ENCODE assay signal across 28 cellular contexts in the genomic region with DNA sequence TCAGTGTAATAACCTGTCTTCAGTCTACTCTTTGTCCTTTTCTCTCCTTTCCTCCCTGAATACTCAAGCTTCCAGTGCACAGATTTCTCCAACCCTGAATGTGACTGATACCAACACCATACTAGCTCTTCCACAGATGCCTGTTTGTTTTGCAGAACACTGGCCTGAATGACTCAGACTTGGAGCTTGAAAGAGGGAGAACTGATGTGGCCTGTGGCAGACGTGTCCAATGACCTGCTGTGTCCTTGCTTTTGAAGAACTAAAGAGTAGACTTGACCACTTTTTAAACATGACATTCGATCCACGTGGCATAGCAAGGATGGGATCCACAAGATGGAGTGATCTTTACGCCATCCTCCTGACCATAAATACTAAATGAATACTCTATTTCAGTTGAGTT.
A peak's percentile ranks its signal among the peaks of the same experiment; 100 is the strongest.
DNase-seq lines count a peak whose midpoint lies in the region; ATAC-seq, FAIRE-seq and TF ChIP-seq lines count a peak whose summit lies in the region.
"Had no signal": no experiment of that assay in that cellular context is flagged by ENCODE, and none has a peak within 500 bp of the region (broad histone marks: within the 10 kb centered on the region; RNA-seq: fewer than 3 reads in every experiment).

No MANE protein-coding gene starts in this region.

- H3K4me1 ChIP-seq in HCT116 (ENCODE audit: control insufficient read depth in 1 of 2, insufficient read depth in 2 of 2, low read length in 2 of 2) (peaks cover 0 to 7% of the 10 kb centered on the region in 2 experiments; a peak in 1 of 4 replicates), small intestine (ENCODE audit: control insufficient read depth in 2 of 2, insufficient read depth in 1 of 2, low read depth in 1 of 2, low read length in 1 of 2) (no peaks in the 10 kb centered on the region), left ventricle myocardium inferior (peaks cover 6% of the 10 kb centered on the region)
- H3K4me1 ChIP-seq: BE2C had no signal

- TF ChIP-seq POLR2A in HCT116 (IDR thresholded peaks at IDR 0.05; ENCODE audit: borderline replicate concordance, extremely low read depth, insufficient read depth, insufficient read length): no peak

- no peak for FAIRE-seq in small intestine (lab: Jason Lieb, UNC)
- FAIRE-seq: G401.6, keratinocyte had no signal

- no peaks in the 10 kb centered on the region for H3K79me2 ChIP-seq in HCT116 (ENCODE audit: insufficient read depth, low read length)

- H3K27me3 ChIP-seq in HCT116 (ENCODE audit: insufficient read depth, low read length) (no peaks in the 10 kb centered on the region), small intestine (ENCODE audit: control insufficient read depth in 2 of 2, insufficient read depth in 2 of 2, low read length in 2 of 2) (no peaks in the 10 kb centered on the region), left ventricle myocardium inferior (ENCODE audit: low read depth) (no peaks in the 10 kb centered on the region)
- H3K27me3 ChIP-seq: ascending aorta, BE2C, dorsolateral prefrontal cortex had no signal

- DNase-seq in HCT116 (ENCODE audit: low read depth, low spot score): no peak
- DNase-seq in astrocyte of the spinal cord (ENCODE audit: low read depth, low spot score): peak; percentile 13
- no peak for DNase-seq in left lobe of liver (ENCODE audit: low spot score)
- DNase-seq in renal cortical epithelial cell (ENCODE audit: low read depth): peak; percentile 49
- no peak for DNase-seq in small intestine
- no peak for DNase-seq in NCI-H345 (lab: John Stamatoyannopoulos, UW)
- no peak for DNase-seq in left ventricle myocardium inferior
- DNase-seq in stimulated activated CD4-positive, alpha-beta T cell treated with anti-CD3 and anti-CD28 coated beads, Interleukin-4, amount 100 ng/mL, for 1 hour: no peak
- DNase-seq: ACHN; activated CD4-positive, alpha-beta T cell treated with anti-CD3 and anti-CD28 coated beads for 48 hours; activated CD8-positive, alpha-beta memory T cell treated with anti-CD3 and anti-CD28 coated beads for 24 hours; activated effector memory CD4-positive, alpha-beta T cell treated with anti-CD3 and anti-CD28 coated beads, Interleukin-2, amount 50 U/mL, for 16 hours; activated naive CD8-positive, alpha-beta T cell treated with anti-CD3 and anti-CD28 coated beads for 36 hours; activated T-cell treated with anti-CD3 and anti-CD28 coated beads, Interleukin-2, amount 50 U/mL, for 1 hour; BE2C; glutamatergic neuron; NCI-H1105; NCI-H2029; NCI-H2227 treated with DMSO at 0.1 percent for 48 hours; NCI-H774; SK-N-SH; T-helper 2 cell had no signal

- H3K27ac ChIP-seq in HCT116 (ENCODE audit: low read depth, low read length) (no peak overlapping the region), small intestine (ENCODE audit: low read depth in 1 of 2, low read length in 1 of 2) (no peak overlapping the region), left ventricle myocardium inferior (replicated peaks) (no peak overlapping the region)
- H3K27ac ChIP-seq: ascending aorta, VCaP had no signal

- ATAC-seq in HCT116 (no peak), left lobe of liver (peak; percentile 15)

- 89 to 90% (median 89%) methylated on average over 4 of the region's 4 CpGs for WGBS in small intestine, 3 donors

- no TSS peak for BruUV-seq in HCT116 (replicated peaks; lab: Mats Ljungman, UMichigan)

- intact Hi-C loops in HCT116 (cut with micrococcal nuclease): no loop called here
- intact Hi-C loops in left ventricle myocardium inferior (cut with micrococcal nuclease): no loop called here

- TF ChIP-seq CTCF in HCT116 (IDR thresholded peaks at IDR 0.05 in 2 of 3, conservative IDR thresholded peaks at IDR 0.05 in 1 of 3; ENCODE audit: borderline replicate concordance in 1 of 3, insufficient read depth in 1 of 3, low read depth in 2 of 3, low read length in 2 of 3) (no peak), astrocyte of the spinal cord (IDR thresholded peaks at IDR 0.05; ENCODE audit: low read depth, low read length) (no peak), left ventricle myocardium inferior (IDR thresholded peaks at IDR 0.05; ENCODE audit: borderline replicate concordance) (no peak)

- H3K9ac ChIP-seq in HCT116 (ENCODE audit: low read length): no peak overlapping the region
- H3K9ac ChIP-seq: SK-N-SH had no signal

- TF ChIP-seq RAD21 in HCT116 (IDR thresholded peaks at IDR 0.05; ENCODE audit: low read depth): no peak

- peak overlapping the region; percentile 28 for H3K4me2 ChIP-seq in HCT116 (ENCODE audit: low read length)
- H3K4me2 ChIP-seq: SK-N-SH had no signal

- peaks cover 0 to 3% of the 10 kb centered on the region in 2 experiments; a peak in 2 of 4 replicates for H3K9me3 ChIP-seq in HCT116 (ENCODE audit: control insufficient read depth in 1 of 2, insufficient read depth in 1 of 2, low read depth in 1 of 2, low read length in 2 of 2)
- no peaks in the 10 kb centered on the region for H3K9me3 ChIP-seq in small intestine (ENCODE audit: control insufficient read depth, low read depth)
- H3K9me3 ChIP-seq in left ventricle myocardium inferior (replicated peaks): no peaks in the 10 kb centered on the region
- H3K9me3 ChIP-seq: ascending aorta, BE2C, SK-N-SH had no signal

- POLR2A ChIA-PET in HCT116 (lab: Charles Lee): no interaction called here

- H3K36me3 ChIP-seq in HCT116 (ENCODE audit: control insufficient read depth in 1 of 2, insufficient read depth in 2 of 2, low read length in 2 of 2) (no peaks in the 10 kb centered on the region), small intestine (ENCODE audit: control insufficient read depth in 2 of 2, insufficient read depth in 2 of 2, low read length in 2 of 2) (no peaks in the 10 kb centered on the region), left ventricle myocardium inferior (no peaks in the 10 kb centered on the region)
- H3K36me3 ChIP-seq: ascending aorta, BE2C had no signal

- RAD21 ChIA-PET in HCT116 (lab: Charles Lee; ENCODE audit: low non-redundant PET in 1 of 2, low total read pairs in 2 of 2, uncharacterized antibody in 2 of 2, unreplicated experiment in 2 of 2): no interaction called here

- no peak overlapping the region for H2AFZ ChIP-seq in HCT116 (ENCODE audit: low read depth, low read length, poor library complexity, severe bottlenecking)

- CTCF ChIA-PET in HCT116 (lab: Charles Lee): no interaction called here

- in situ Hi-C loops in astrocyte of the spinal cord (cut with HindIII; ENCODE audit: low sequenced_read_pairs): no loop called here

- H3K9me2 ChIP-seq in HCT116 (ENCODE audit: insufficient read depth): no peaks in the 10 kb centered on the region
- H3K9me2 ChIP-seq: SK-N-SH had no signal

- H3K4me3 ChIP-seq in HCT116 (replicated peaks in 1 of 2; ENCODE audit: low read depth in 1 of 2, low read length in 2 of 2) (no peak overlapping the region), astrocyte of the spinal cord (ENCODE audit: low read depth, low read length) (no peak overlapping the region), small intestine (ENCODE audit: low read depth in 1 of 2, low read length in 2 of 2) (no peak overlapping the region), left ventricle myocardium inferior (no peak overlapping the region)
- H3K4me3 ChIP-seq: ascending aorta, dorsolateral prefrontal cortex, lung had no signal

- H4K20me1 ChIP-seq in HCT116 (ENCODE audit: insufficient read depth): no peaks in the 10 kb centered on the region

TF ChIP-seq in HCT116, 20 proteins besides CTCF, POLR2A, EP300 and RAD21 (continues in another document):
- TF ChIP-seq EZH2 (IDR thresholded peaks at IDR 0.05) (no peak), EGR1 (IDR thresholded peaks at IDR 0.05; ENCODE audit: low read depth) (no peak), CEBPB (IDR thresholded peaks at IDR 0.05; ENCODE audit: low read depth) (no peak), POLR2AphosphoS5 (IDR thresholded peaks at IDR 0.05; ENCODE audit: low read depth, low read length) (no peak), ELF1 (IDR thresholded peaks at IDR 0.05; ENCODE audit: borderline replicate concordance, low read depth) (no peak), ZNF274 (IDR thresholded peaks at IDR 0.05; ENCODE audit: low read depth, low read length) (no peak), EZH2phosphoT487 (IDR thresholded peaks at IDR 0.05; ENCODE audit: borderline replicate concordance) (no peak), SP1 (IDR thresholded peaks at IDR 0.05; ENCODE audit: low read depth) (no peak), YY1 (IDR thresholded peaks at IDR 0.05; ENCODE audit: extremely low read depth, insufficient replicate concordance, low read depth, low read length) (no peak), FOSL1 (IDR thresholded peaks at IDR 0.05; ENCODE audit: low read depth) (no peak)
- TF ChIP-seq, protein P1, sequence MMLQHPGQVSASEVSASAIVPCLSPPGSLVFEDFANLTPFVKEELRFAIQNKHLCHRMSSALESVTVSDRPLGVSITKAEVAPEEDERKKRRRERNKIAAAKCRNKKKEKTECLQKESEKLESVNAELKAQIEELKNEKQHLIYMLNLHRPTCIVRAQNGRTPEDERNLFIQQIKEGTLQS (IDR thresholded peaks at IDR 0.05): no peak
- TF ChIP-seq, protein P2, sequence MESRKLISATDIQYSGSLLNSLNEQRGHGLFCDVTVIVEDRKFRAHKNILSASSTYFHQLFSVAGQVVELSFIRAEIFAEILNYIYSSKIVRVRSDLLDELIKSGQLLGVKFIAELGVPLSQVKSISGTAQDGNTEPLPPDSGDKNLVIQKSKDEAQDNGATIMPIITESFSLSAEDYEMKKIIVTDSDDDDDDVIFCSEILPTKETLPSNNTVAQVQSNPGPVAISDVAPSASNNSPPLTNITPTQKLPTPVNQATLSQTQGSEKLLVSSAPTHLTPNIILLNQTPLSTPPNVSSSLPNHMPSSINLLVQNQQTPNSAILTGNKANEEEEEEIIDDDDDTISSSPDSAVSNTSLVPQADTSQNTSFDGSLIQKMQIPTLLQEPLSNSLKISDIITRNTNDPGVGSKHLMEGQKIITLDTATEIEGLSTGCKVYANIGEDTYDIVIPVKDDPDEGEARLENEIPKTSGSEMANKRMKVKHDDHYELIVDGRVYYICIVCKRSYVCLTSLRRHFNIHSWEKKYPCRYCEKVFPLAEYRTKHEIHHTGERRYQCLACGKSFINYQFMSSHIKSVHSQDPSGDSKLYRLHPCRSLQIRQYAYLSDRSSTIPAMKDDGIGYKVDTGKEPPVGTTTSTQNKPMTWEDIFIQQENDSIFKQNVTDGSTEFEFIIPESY (IDR thresholded peaks at IDR 0.05; ENCODE audit: extremely low read depth, insufficient replicate concordance, low read length): no peak
- TF ChIP-seq, protein P3, sequence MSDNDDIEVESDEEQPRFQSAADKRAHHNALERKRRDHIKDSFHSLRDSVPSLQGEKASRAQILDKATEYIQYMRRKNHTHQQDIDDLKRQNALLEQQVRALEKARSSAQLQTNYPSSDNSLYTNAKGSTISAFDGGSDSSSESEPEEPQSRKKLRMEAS (IDR thresholded peaks at IDR 0.05): no peak

Comparison
In these comparisons a context has a peak if more than half of its experiments do, and no peak if none do; other contexts are left out.
1. DNase-seq: peak in astrocyte of the spinal cord (single experiment) and renal cortical epithelial cell (single experiment); none in HCT116 (single experiment), left lobe of liver (single experiment), small intestine (single experiment), NCI-H345 (single experiment), left ventricle myocardium inferior (single experiment) and stimulated activated CD4-positive, alpha-beta T cell treated with anti-CD3 and anti-CD28 coated beads, Interleukin-4, amount 100 ng/mL, for 1 hour (single experiment).